Comparison of ENCODE assay signal across 9 cellular contexts in the genomic region with DNA sequence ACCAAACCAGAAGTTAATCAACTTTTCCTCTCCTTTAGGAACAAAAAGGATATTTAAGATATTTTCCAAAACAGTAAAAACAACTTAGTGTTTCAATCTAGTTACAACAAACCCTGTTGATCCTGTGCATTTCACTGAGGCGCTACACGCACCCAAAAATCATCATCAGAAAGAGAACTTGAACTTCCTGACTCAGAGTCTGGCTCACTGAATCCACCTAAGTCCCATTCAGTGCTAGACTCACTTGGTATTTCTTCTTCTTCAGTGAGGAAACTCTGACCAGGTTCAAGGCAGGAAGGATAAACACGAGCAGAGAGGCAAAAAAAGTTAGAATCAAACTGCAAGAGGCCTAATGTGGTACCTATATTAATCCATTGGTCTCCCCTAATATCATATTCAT. TPM values are rescaled to one million over a fixed set of nuclear protein-coding genes. Genes with fewer than 3 reads are reported as not detected.
DNase-seq lines count a peak whose midpoint lies in the region; ATAC-seq, FAIRE-seq and TF ChIP-seq lines count a peak whose summit lies in the region.
"Had no signal": no experiment of that assay in that cellular context is flagged by ENCODE, and none has a peak within 500 bp of the region (broad histone marks: within the 10 kb centered on the region; RNA-seq: fewer than 3 reads in every experiment).

No MANE protein-coding gene starts in this region.

- no peak overlapping the region for H3K9ac ChIP-seq in duodenal mucosa (ENCODE audit: low read depth in 1 of 2, low read length in 2 of 2)

- no peaks in the 10 kb centered on the region for H3K9me3 ChIP-seq in duodenal mucosa (ENCODE audit: control insufficient read depth in 1 of 2, low read length in 2 of 2)
- no peaks in the 10 kb centered on the region for H3K9me3 ChIP-seq in psoas muscle
- H3K9me3 ChIP-seq in pancreas, result no peaks in the 10 kb centered on the region

- ATAC-seq in psoas muscle, result no peak
- no peak for ATAC-seq in pancreas

- H3K36me3 ChIP-seq in duodenal mucosa (ENCODE audit: control insufficient read depth in 1 of 2, insufficient read depth in 2 of 2, low read length in 2 of 2) (no peaks in the 10 kb centered on the region), psoas muscle (ENCODE audit: insufficient read depth in 1 of 2, low read depth in 1 of 2) (peaks cover 4% of the 10 kb centered on the region in 2 donors), pancreas (no peaks in the 10 kb centered on the region)

- DNase-seq in activated CD4-positive, alpha-beta T cell treated with anti-CD3 and anti-CD28 coated beads for 48 hours, result peak; percentile 7
- no peak for DNase-seq in activated CD4-positive, alpha-beta T cell treated with anti-CD3 and anti-CD28 coated beads, Interleukin-2, amount 50 U/mL, for 4 hours
- DNase-seq in OCI-M1 (lab: John Stamatoyannopoulos, UW) (peak; percentile 64), psoas muscle (no peak), lower leg skin (ENCODE audit: low spot score in 2 of 2) (no peak), pancreas (no peak)
- no peak for DNase-seq in activated effector memory CD4-positive, alpha-beta T cell treated with Interleukin-2 at 50 U/mL for 16 hours
- DNase-seq: islet precursor cell had no signal

- H3K27me3 ChIP-seq in duodenal mucosa (ENCODE audit: control insufficient read depth in 1 of 2, insufficient read depth in 2 of 2, low read length in 2 of 2) (no peaks in the 10 kb centered on the region), psoas muscle (ENCODE audit: insufficient read depth in 3 of 3, low read length in 2 of 3) (no peaks in the 10 kb centered on the region), pancreas (no peaks in the 10 kb centered on the region)

- no peak for FAIRE-seq in pancreas (lab: Jason Lieb, UNC)

- H3K4me1 ChIP-seq in duodenal mucosa (ENCODE audit: control insufficient read depth in 1 of 2, insufficient read depth in 2 of 2, low read length in 2 of 2), result peaks cover 12 to 26% of the 10 kb centered on the region in 2 donors
- peaks cover 31% of the 10 kb centered on the region for H3K4me1 ChIP-seq in psoas muscle
- H3K4me1 ChIP-seq in pancreas, result peaks cover 8 to 20% (median 15%) of the 10 kb centered on the region in 3 donors

- 71 to 84% (median 78%) methylated on average over 3 of the region's 3 CpGs for WGBS in psoas muscle, 3 donors
- 77% methylated on average over 3 of the region's 3 CpGs for WGBS in lower leg skin, 2 donors
- 85 to 87% methylated on average over 3 of the region's 3 CpGs for WGBS in pancreas, 2 donors

- no peak for TF ChIP-seq CTCF in psoas muscle (IDR thresholded peaks at IDR 0.05)
- no peak for TF ChIP-seq CTCF in lower leg skin (IDR thresholded peaks at IDR 0.05)
- TF ChIP-seq CTCF in pancreas (IDR thresholded peaks at IDR 0.05), result no peak

- intact Hi-C loops in psoas muscle (cut with DNase I), result loop anchor here (5.0 to 10.0 kb wide), 3 partner anchors 66 to 68 kb away; a partner anchor contains a TSS
- intact Hi-C loops in lower leg skin (cut with DNase I; ENCODE audit: low total_unique reads), result loop anchor here (10.0 kb wide), 1 partner anchor 64 kb away; a partner anchor contains a TSS
- intact Hi-C loops in pancreas (cut with DNase I), result no loop called here

- H3K4me3 ChIP-seq in duodenal mucosa (ENCODE audit: low read depth in 1 of 2, low read length in 2 of 2) (peak overlapping the region; percentile 10 to 14), psoas muscle (peak overlapping the region; percentile 85), lower leg skin (ENCODE audit: low read depth, poor library complexity, severe bottlenecking) (no peak overlapping the region), pancreas (no peak overlapping the region)

- TF ChIP-seq POLR2A in lower leg skin (IDR thresholded peaks at IDR 0.05), result no peak

- H3K27ac ChIP-seq in duodenal mucosa (ENCODE audit: low read depth, low read length) (no peak overlapping the region), psoas muscle (peak overlapping the region; percentile 60), pancreas (no peak overlapping the region)

RNA-seq across cellular contexts. Expression of a gene that starts 2.2 kb away (rescaled TPM):
- total RNA-seq in psoas muscle (1 to 10 TPM; 2.4 to 6.0 (median 5.6) TPM), lower leg skin (1 to 10 TPM; 3.2 to 6.3 (median 4.9) TPM), pancreas (1 to 10 TPM; 1.9 to 4.4 (median 3.8) TPM)
- polyA plus RNA-seq in psoas muscle (1 to 10 TPM; 2.0 to 7.6 (median 2.5) TPM), pancreas (1 to 10 TPM; 1.8 to 3.6 TPM)

Comparison
In these comparisons a context has a peak if more than half of its experiments do, and no peak if none do; other contexts are left out.
1. DNase-seq: peak in activated CD4-positive, alpha-beta T cell treated with anti-CD3 and anti-CD28 coated beads for 48 hours (single experiment) and OCI-M1 (single experiment); none in activated CD4-positive, alpha-beta T cell treated with anti-CD3 and anti-CD28 coated beads, Interleukin-2, amount 50 U/mL, for 4 hours (0 of 2), psoas muscle (0 of 2), activated effector memory CD4-positive, alpha-beta T cell treated with Interleukin-2 at 50 U/mL for 16 hours (single experiment), lower leg skin (0 of 2) and pancreas (0 of 6).
2. H3K4me3 ChIP-seq: peak in duodenal mucosa (2 of 2) and psoas muscle (single experiment); none in lower leg skin (single experiment) and pancreas (0 of 4).
3. intact Hi-C loops: an anchor here in psoas muscle (5.0 to 10.0 kb wide) and lower leg skin (10.0 kb wide); none called in pancreas.